ENCODE assay signal across 8 cellular contexts in genomic region chr15:51736069-51736468, GRCh38.
A peak's percentile ranks its signal among the peaks of the same experiment; 100 is the strongest.
DNase-seq lines count a peak whose midpoint lies in the region; ATAC-seq and TF ChIP-seq lines count a peak whose summit lies in the region.

No MANE protein-coding gene starts in this region.

- H3K9me3 ChIP-seq in OCI-LY3 (ENCODE audit: insufficient read depth, low read length) (no peaks in the 10 kb centered on the region), endocrine pancreas (ENCODE audit: control insufficient read depth, low read length) (no peaks in the 10 kb centered on the region), subcutaneous abdominal adipose tissue (ENCODE audit: control insufficient read depth in 5 of 5, low read length in 5 of 5) (no peaks in the 10 kb centered on the region)

- peak overlapping the region; percentile 91 for H3K4me2 ChIP-seq in OCI-LY3 (ENCODE audit: low read length)

- H3K4me3 ChIP-seq in OCI-LY3 (ENCODE audit: low read length): peak overlapping the region; percentile 75
- peak overlapping the region; percentile 76 for H3K4me3 ChIP-seq in endocrine pancreas (ENCODE audit: control insufficient read depth, insufficient read depth, low read length)
- peak overlapping the region in 3 of 5 donors; percentile 78 to 81 (median 80) for H3K4me3 ChIP-seq in subcutaneous abdominal adipose tissue (ENCODE audit: low read depth in 1 of 5, low read length in 5 of 5)

- H2AFZ ChIP-seq in OCI-LY3 (ENCODE audit: low read depth, low read length): no peak overlapping the region

- TF ChIP-seq CTCF in OCI-LY3 (IDR thresholded peaks at IDR 0.05; ENCODE audit: low read depth, low read length): no peak

- H3K27ac ChIP-seq in OCI-LY3 (ENCODE audit: low read length): peak overlapping the region; percentile 94
- H3K27ac ChIP-seq in subcutaneous abdominal adipose tissue (ENCODE audit: low read depth, low read length): no peak overlapping the region

- H3K4me1 ChIP-seq in OCI-LY3 (ENCODE audit: low read length) (peaks cover 58% of the 10 kb centered on the region), endocrine pancreas (ENCODE audit: control insufficient read depth, insufficient read depth, low read length) (peaks cover 15% of the 10 kb centered on the region), subcutaneous abdominal adipose tissue (ENCODE audit: control insufficient read depth in 5 of 5, insufficient read depth in 5 of 5, low read length in 5 of 5) (peaks cover 2 to 41% (median 29%) of the 10 kb centered on the region in 5 donors)

- peak; percentile 38 for DNase-seq in stimulated activated CD4-positive, alpha-beta T cell treated with anti-CD3 and anti-CD28 coated beads, Interleukin-4, amount 100 ng/mL, for 24 hours
- DNase-seq in stimulated activated CD4-positive, alpha-beta T cell treated with anti-CD3 and anti-CD28 coated beads, Interleukin-2, amount 100 ng/mL, for 48 hours: no peak
- DNase-seq in NCI-H128 (lab: John Stamatoyannopoulos, UW; ENCODE audit: unreplicated experiment): no peak
- no peak for DNase-seq in NCI-H1092 (lab: John Stamatoyannopoulos, UW)

- peaks cover 8% of the 10 kb centered on the region for H3K36me3 ChIP-seq in OCI-LY3 (replicated peaks; ENCODE audit: low read depth, low read length)
- no peaks in the 10 kb centered on the region for H3K36me3 ChIP-seq in endocrine pancreas (ENCODE audit: control insufficient read depth, insufficient read depth, low read length)
- no peaks in the 10 kb centered on the region for H3K36me3 ChIP-seq in subcutaneous abdominal adipose tissue (ENCODE audit: control insufficient read depth in 5 of 5, insufficient read depth in 5 of 5, low read length in 5 of 5)

- no peak for ATAC-seq in HG03520 (IDR thresholded peaks at IDR 0.05; ENCODE audit: unreplicated experiment)

- H3K79me2 ChIP-seq in OCI-LY3 (ENCODE audit: low read length): peaks cover 67% of the 10 kb centered on the region

- peak overlapping the region; percentile 74 for H3K9ac ChIP-seq in OCI-LY3 (ENCODE audit: low read length)
- peak overlapping the region; percentile 63 for H3K9ac ChIP-seq in endocrine pancreas (ENCODE audit: control insufficient read depth, insufficient read depth, low read length)
- peak overlapping the region in 1 of 5 donors; percentile 34 for H3K9ac ChIP-seq in subcutaneous abdominal adipose tissue (ENCODE audit: low read length in 5 of 5)

- H3K27me3 ChIP-seq in OCI-LY3 (ENCODE audit: low read depth, low read length): no peaks in the 10 kb centered on the region
- no peaks in the 10 kb centered on the region for H3K27me3 ChIP-seq in endocrine pancreas (ENCODE audit: control insufficient read depth, insufficient read depth, low read length)
- H3K27me3 ChIP-seq in subcutaneous abdominal adipose tissue (ENCODE audit: control insufficient read depth in 5 of 5, insufficient read depth in 4 of 5, low read length in 5 of 5): no peaks in the 10 kb centered on the region

- peaks cover 19% of the 10 kb centered on the region; the same call in 1 of the 2 replicates for H4K20me1 ChIP-seq in OCI-LY3 (ENCODE audit: insufficient read depth, low read length)
